ENCODE assay signal across 7 cellular contexts in genomic region chr6:92534109-92534508, GRCh38.
"Had no signal": no experiment of that assay in that cellular context is flagged by ENCODE, and none has a peak within 500 bp of the region (broad histone marks: within the 10 kb centered on the region; RNA-seq: fewer than 3 reads in every experiment).

No MANE protein-coding gene starts in this region.

- H3K36me3 Mint-ChIP-seq: IgD-negative memory B cell had no signal

- H3K9me3 ChIP-seq: HAP-1 had no signal

- H2AFZ ChIP-seq: GM23338 had no signal

- H3K4me3 Mint-ChIP-seq: GM23338, HFFc6 had no signal

- H3K27me3 Mint-ChIP-seq: IgD-negative memory B cell had no signal

- H3K27ac ChIP-seq: HL-60 had no signal

- H3K4me1 Mint-ChIP-seq: IgD-negative memory B cell had no signal

- H3K4me3 ChIP-seq: GM23338, HAP-1 had no signal

- ATAC-seq: GM23338, HCT116, HepG2 had no signal

- H3K4me1 ChIP-seq: HAP-1 had no signal

- DNase-seq: HFFc6 had no signal

- H3K9me3 Mint-ChIP-seq: GM23338 had no signal

- H3K27ac Mint-ChIP-seq: GM23338, HFFc6, IgD-negative memory B cell had no signal

- H3K36me3 ChIP-seq: HAP-1 had no signal

- H3K4me2 ChIP-seq: GM23338 had no signal
